ENCODE assay signal across 8 cellular contexts in genomic region chr6:26309731-26310142, GRCh38. TPM values are rescaled to one million over a fixed set of nuclear protein-coding genes. Genes with fewer than 3 reads are reported as not detected.
DNase-seq lines count a peak whose midpoint lies in the region; ATAC-seq and TF ChIP-seq lines count a peak whose summit lies in the region.

No MANE protein-coding gene starts in this region.

- no peak for TF ChIP-seq CTCF in Caco-2 (IDR thresholded peaks at IDR 0.05; ENCODE audit: insufficient read depth in 1 of 2, low read depth in 1 of 2, low read length in 1 of 2, severe bottlenecking in 1 of 2, unreplicated experiment in 1 of 2)
- TF ChIP-seq CTCF in NB4 (IDR thresholded peaks at IDR 0.05; ENCODE audit: low read depth, low read length), result no peak
- TF ChIP-seq CTCF in epithelial cell of esophagus (IDR thresholded peaks at IDR 0.05; ENCODE audit: insufficient read depth, low read depth, low read length, missing control alignments), result no peak
- TF ChIP-seq CTCF in omental fat pad (IDR thresholded peaks at IDR 0.05), result no peak

- no peaks in the 10 kb centered on the region for H3K27me3 ChIP-seq in Caco-2 (replicated peaks; ENCODE audit: control insufficient read depth, insufficient read depth, low read length)

- intact Hi-C loops in Caco-2 (cut with micrococcal nuclease; ENCODE audit: unreplicated experiment), result no loop called here

- POLR2A ChIA-PET in Caco-2 (lab: Charles Lee), result interaction anchor here (0.6 kb wide), 1 partner anchor 279 kb away, joined by 11 read pairs; no protein-coding TSS in a partner anchor

- H3K4me3 ChIP-seq in Caco-2 (ENCODE audit: low read depth, low read length) (no peak overlapping the region), NB4 (ENCODE audit: low read depth, low read length) (no peak overlapping the region), epithelial cell of esophagus (ENCODE audit: low read length) (no peak overlapping the region)

- H3K9me3 ChIP-seq in Caco-2, result no peaks in the 10 kb centered on the region

- H3K9me3 Mint-ChIP-seq in Caco-2 (ENCODE audit: unreplicated experiment), result no peaks in the 10 kb centered on the region

- no peaks in the 10 kb centered on the region for H3K36me3 ChIP-seq in Caco-2 (ENCODE audit: control insufficient read depth, insufficient read depth, low read length)

- in situ Hi-C loops in G401 (cut with HindIII; ENCODE audit: low sequenced_read_pairs), result no loop called here

- peak overlapping the region; percentile 23 for H3K4me3 Mint-ChIP-seq in Caco-2 (ENCODE audit: unreplicated experiment)

- no TSS peak for BruUV-seq in Caco-2 (replicated peaks; lab: Mats Ljungman, UMichigan)

- CTCF ChIA-PET in Caco-2 (lab: Charles Lee), result interaction anchor here (0.9 to 1.1 kb wide), 2 partner anchors 13 to 32 kb away, joined by 4 read pairs; no protein-coding TSS in a partner anchor

- H3K27ac Mint-ChIP-seq in Caco-2 (ENCODE audit: unreplicated experiment), result no peak overlapping the region

- H3K27me3 Mint-ChIP-seq in Caco-2 (ENCODE audit: insufficient read depth, unreplicated experiment), result no peaks in the 10 kb centered on the region

- H3K4me1 ChIP-seq in Caco-2, result peaks cover 10% of the 10 kb centered on the region

- no peak for TF ChIP-seq POLR2A in NB4 (IDR thresholded peaks at IDR 0.05; ENCODE audit: extremely low read depth, insufficient read length)

- H3K36me3 Mint-ChIP-seq in Caco-2 (ENCODE audit: insufficient read depth, unreplicated experiment), result peaks cover 47% of the 10 kb centered on the region

- peaks cover 33% of the 10 kb centered on the region for H3K4me1 Mint-ChIP-seq in Caco-2 (ENCODE audit: low read depth, unreplicated experiment)

- DNase-seq in Caco-2 (no peak), NB4 (ENCODE audit: low read depth) (peak; percentile 58), epithelial cell of esophagus (ENCODE audit: low read depth) (peak; percentile 91), DMS53 treated with DMSO at 0.1 percent for 48 hours (lab: John Stamatoyannopoulos, UW; ENCODE audit: unreplicated experiment) (no peak), G401 (ENCODE audit: low spot score) (no peak), NCI-H2107 (lab: John Stamatoyannopoulos, UW) (no peak), omental fat pad (ENCODE audit: low spot score) (no peak)

- ATAC-seq in GM21381 (IDR thresholded peaks at IDR 0.05; ENCODE audit: unreplicated experiment), result peak; percentile 30
- no peak for ATAC-seq in omental fat pad (ENCODE audit: low FRiP score)

RNA-seq across cellular contexts. Expression of gene BTN3A2, which starts 55.3 kb away (rescaled TPM):
- total RNA-seq in Caco-2 (2022), result 2.4 and 2.5 TPM in 2 replicates
- 1.2 and 3.0 TPM in 2 replicates for total RNA-seq in G401 (2014; rRNA removed; shearing (Covaris generic))
- total RNA-seq in omental fat pad, result 10 to 100 TPM; 15.7 to 39.7 (median 20.5) TPM

Comparison
In these comparisons a context has a peak if more than half of its experiments do, and no peak if none do; other contexts are left out.
1. DNase-seq: peak in NB4 (single experiment) and epithelial cell of esophagus (single experiment); none in Caco-2 (0 of 2), DMS53 treated with DMSO at 0.1 percent for 48 hours (single experiment), G401 (single experiment), NCI-H2107 (single experiment) and omental fat pad (single experiment).